ENCODE assay signal across 8 cellular contexts in genomic region chr12:131104464-131105350, GRCh38.
DNase-seq lines count a peak whose midpoint lies in the region; ATAC-seq and TF ChIP-seq lines count a peak whose summit lies in the region.

No MANE protein-coding gene starts in this region.

- peak; percentile 58 for ATAC-seq in HG02973 (IDR thresholded peaks at IDR 0.05; ENCODE audit: unreplicated experiment)

- H3K4me3 ChIP-seq in choroid plexus epithelial cell (ENCODE audit: low read depth, low read length) (no peak overlapping the region), liver (ENCODE audit: low read depth in 1 of 3, low read length in 3 of 3) (no peak overlapping the region)

- H3K36me3 ChIP-seq in liver (ENCODE audit: control insufficient read depth in 4 of 4, insufficient read depth in 3 of 4, low read depth in 1 of 4, low read length in 3 of 4), result no peaks in the 10 kb centered on the region

- peak; percentile 82 to 93 for TF ChIP-seq RAD21 in liver (IDR thresholded peaks at IDR 0.05)

- TF ChIP-seq CTCF in 22Rv1 (IDR thresholded peaks at IDR 0.05) (peak; percentile 98), GM13977 (IDR thresholded peaks at IDR 0.05; ENCODE audit: extremely low read depth, insufficient read depth, missing control alignments) (peak; percentile 98), choroid plexus epithelial cell (conservative IDR thresholded peaks at IDR 0.05; ENCODE audit: low read depth, low read length) (peak; percentile 82), liver (IDR thresholded peaks at IDR 0.05; ENCODE audit: low read depth, low read length, missing input control) (peak; percentile 90)

- in situ Hi-C loops in GM13977 (cut with MboI; ENCODE audit: low pct_unique_long_range_greater_than_20kb, low sequenced_read_pairs, unreplicated experiment), result no loop called here

- no peaks in the 10 kb centered on the region for H3K4me1 ChIP-seq in liver (ENCODE audit: control insufficient read depth in 4 of 4, insufficient read depth in 4 of 4, low read length in 3 of 4)

- H3K27ac ChIP-seq in 22Rv1, result no peak overlapping the region
- H3K27ac ChIP-seq in liver (ENCODE audit: low read depth in 1 of 2, low read length in 2 of 2), result no peak overlapping the region

- no peaks in the 10 kb centered on the region for H3K9me3 ChIP-seq in liver (ENCODE audit: control insufficient read depth in 4 of 4, low read length in 3 of 4)

- 44% methylated on average over 32 of the region's 32 CpGs for WGBS in liver

- H3K27me3 ChIP-seq in liver (ENCODE audit: control insufficient read depth in 4 of 4, insufficient read depth in 4 of 4, low read length in 3 of 4), result no peaks in the 10 kb centered on the region

- H3K9ac ChIP-seq in liver (ENCODE audit: low read depth in 1 of 2, low read length in 2 of 2), result no peak overlapping the region

- DNase-seq in GM13977 (ENCODE audit: low spot score), result peak; percentile 85
- DNase-seq in NCI-H345 treated with DMSO at 0.1 percent for 48 hours (lab: John Stamatoyannopoulos, UW; ENCODE audit: unreplicated experiment), result peak; percentile 35
- peak; percentile 92 for DNase-seq in activated CD4-positive, alpha-beta T cell treated with anti-CD3 and anti-CD28 coated beads for 48 hours
- peak; percentile 67 for DNase-seq in choroid plexus epithelial cell (ENCODE audit: low read depth)
- DNase-seq in stimulated activated CD4-positive, alpha-beta T cell treated with anti-CD3 and anti-CD28 coated beads, TNF-alpha, amount 100 ng/mL, for 48 hours (ENCODE audit: low read depth in 3 of 3), result peak; percentile 70 to 88 (median 83)

TF ChIP-seq in liver, 16 proteins besides CTCF, POLR2A, EP300 and RAD21:
- TF ChIP-seq JUND (IDR thresholded peaks at IDR 0.05) (no peak), HNF4G (IDR thresholded peaks at IDR 0.05) (no peak), ATF3 (IDR thresholded peaks at IDR 0.05) (no peak), YY1 (IDR thresholded peaks at IDR 0.05) (no peak), FOXA1 (IDR thresholded peaks at IDR 0.05) (no peak)

Comparison
In these comparisons a context has a peak if more than half of its experiments do, and no peak if none do; other contexts are left out.
1. DNase-seq: peak in every context shown above with its lines; median percentile 92 in activated CD4-positive, alpha-beta T cell treated with anti-CD3 and anti-CD28 coated beads for 48 hours; 85 in GM13977; 83 in stimulated activated CD4-positive, alpha-beta T cell treated with anti-CD3 and anti-CD28 coated beads, TNF-alpha, amount 100 ng/mL, for 48 hours; 67 in choroid plexus epithelial cell; 35 in NCI-H345 treated with DMSO at 0.1 percent for 48 hours.